Comparison of ENCODE assay signal across 28 cellular contexts in genomic region chr16:81311762-81312161, GRCh38.
"Had no signal": no experiment of that assay in that cellular context is flagged by ENCODE, and none has a peak within 500 bp of the region (broad histone marks: within the 10 kb centered on the region; RNA-seq: fewer than 3 reads in every experiment).

No MANE protein-coding gene starts in this region.

- H3K9me3 ChIP-seq: esophagus squamous epithelium, left lung, lower lobe of right lung, pancreas, prostate gland, stomach, thyroid gland, upper lobe of left lung, vagina had no signal

- DNase-seq: activated CD4-positive, alpha-beta T cell treated with anti-CD3 and anti-CD28 coated beads for 48 hours; activated CD4-positive, alpha-beta T cell treated with anti-CD3 and anti-CD28 coated beads, Interleukin-2, amount 50 U/mL, for 48 hours; activated CD8-positive, alpha-beta memory T cell treated with anti-CD3 and anti-CD28 coated beads for 24 hours; activated gamma-delta T cell; activated naive CD4-positive, alpha-beta T cell treated with anti-CD3 and anti-CD28 coated beads, Interleukin-2, amount 50 U/mL, for 16 hours; dermis blood vessel endothelial cell; effector CD4-positive, alpha-beta T cell; esophagus squamous epithelium; foreskin melanocyte; left lung; lower lobe of right lung; mesenchymal stem cell; pancreas; retina; stimulated activated CD4-positive, alpha-beta T cell treated with anti-CD3 and anti-CD28 coated beads, Interleukin-12 subunit alpha, Interleukin-12 subunit beta, amount 100 ng/mL, for 4 hours; stimulated activated CD4-positive, alpha-beta T cell treated with anti-CD3 and anti-CD28 coated beads, Interleukin-4, amount 100 ng/mL, for 1 hour; stomach; T-cell; thyroid gland; upper lobe of left lung had no signal

- H3K27ac ChIP-seq: epithelial cell of prostate, esophagus squamous epithelium, left lung, lower lobe of right lung, pancreas, prostate gland, skin epidermis, stomach, thyroid gland, upper lobe of left lung, vagina, VCaP had no signal

- H3K4me3 Mint-ChIP-seq: natural killer cell treated with Interleukin-12 subunit alpha and Interleukin-12 subunit beta and Interleukin-15 and Interleukin-18, amount 100 ng/mL, for 72 hours; T-cell had no signal

- H3K9me3 Mint-ChIP-seq: natural killer cell treated with Interleukin-12 subunit alpha and Interleukin-12 subunit beta and Interleukin-15 and Interleukin-18, amount 100 ng/mL, for 72 hours; T-cell had no signal

- H3K27me3 ChIP-seq: esophagus squamous epithelium, pancreas, stomach, thyroid gland, upper lobe of left lung, vagina had no signal

- H3K27ac Mint-ChIP-seq: natural killer cell treated with Interleukin-12 subunit alpha and Interleukin-12 subunit beta and Interleukin-15 and Interleukin-18, amount 100 ng/mL, for 72 hours; T-cell had no signal

- H3K4me3 ChIP-seq: esophagus squamous epithelium, left lung, lower lobe of right lung, pancreas, prostate gland, skin epidermis, stomach, thyroid gland, upper lobe of left lung, vagina had no signal

- H3K36me3 ChIP-seq: left lung, lower lobe of right lung, pancreas, prostate gland, stomach, thyroid gland, upper lobe of left lung, vagina had no signal

- H3K27me3 Mint-ChIP-seq: natural killer cell treated with Interleukin-12 subunit alpha and Interleukin-12 subunit beta and Interleukin-15 and Interleukin-18, amount 100 ng/mL, for 72 hours; T-cell had no signal

- ATAC-seq: activated CD4-positive, CD25-positive, alpha-beta regulatory T cell treated with anti-CD3 and anti-CD28 coated beads, Interleukin-2, amount 50 U/mL, for 24 hours; left lung; lower lobe of right lung; natural killer cell treated with Interleukin-12 subunit alpha and Interleukin-12 subunit beta and Interleukin-15 and Interleukin-18, amount 100 ng/mL, for 72 hours; pancreas; sciatic nerve; T-cell had no signal

- H3K36me3 Mint-ChIP-seq: natural killer cell treated with Interleukin-12 subunit alpha and Interleukin-12 subunit beta and Interleukin-15 and Interleukin-18, amount 100 ng/mL, for 72 hours; T-cell had no signal
